31 cellular contexts compared by ENCODE assay signal in the genomic region with DNA sequence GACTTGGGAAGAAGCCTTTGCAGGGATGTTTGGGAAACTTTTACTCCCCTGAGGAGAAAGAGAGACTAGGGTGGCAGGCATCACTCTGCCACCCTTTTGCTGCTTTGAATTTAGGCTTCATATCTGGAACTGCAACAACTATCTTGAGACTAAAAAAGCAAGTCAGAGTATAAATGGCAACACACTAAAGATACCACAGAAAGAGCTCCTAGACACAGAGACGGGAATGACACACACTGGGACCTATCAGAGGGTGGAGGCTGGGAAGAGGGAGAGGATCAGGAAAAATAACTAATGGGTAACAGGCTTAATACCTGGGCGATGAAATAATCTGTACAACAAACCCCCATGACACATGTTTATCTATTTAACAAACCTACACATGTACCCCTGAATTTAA.
"Had no signal": no experiment of that assay in that cellular context is flagged by ENCODE, and none has a peak within 500 bp of the region (broad histone marks: within the 10 kb centered on the region; RNA-seq: fewer than 3 reads in every experiment).

No MANE protein-coding gene starts in this region.

- H3K36me3 Mint-ChIP-seq: activated naive CD4-positive, alpha-beta T cell treated with anti-CD3 and anti-CD28 coated beads, Interleukin-2, amount 50 U/mL, for 72 hours; activated naive CD8-positive, alpha-beta T cell treated with anti-CD3 and anti-CD28 coated beads, Interleukin-2, amount 10 ng/mL, durations not matched to agents 7 days and 5 days; brain had no signal

- H3K27ac Mint-ChIP-seq: activated B cell treated with CpG ODN at 0.5 μM for 24 hours; activated CD8-positive, alpha-beta T cell treated with anti-CD3 and anti-CD28 coated beads for 36 hours; activated naive CD4-positive, alpha-beta T cell treated with anti-CD3 and anti-CD28 coated beads, Interleukin-2, amount 50 U/mL, for 72 hours; activated naive CD8-positive, alpha-beta T cell treated with anti-CD3 and anti-CD28 coated beads, Interleukin-2, amount 10 ng/mL, durations not matched to agents 7 days and 5 days; activated T-helper 17 cell treated with anti-CD3 and anti-CD28 coated beads, Interleukin-2, amount 50 U/mL, for 72 hours; brain; dendritic cell treated with granulocyte-macrophage colony-stimulating factor and Interleukin-4, amounts not matched to agents 40 ng/mL and 50 ng/mL, for 4 days; endodermal cell; T-helper 17 cell; T-helper 2 cell treated with Interferon-gamma antibody and Interleukin-4, amounts not matched to agents 5 μg/mL and 100 μg/mL, for 36 hours had no signal

- H3K27me3 Mint-ChIP-seq: activated naive CD8-positive, alpha-beta T cell treated with anti-CD3 and anti-CD28 coated beads, Interleukin-2, amount 10 ng/mL, durations not matched to agents 7 days and 5 days; central memory CD8-positive, alpha-beta T cell; dendritic cell treated with granulocyte-macrophage colony-stimulating factor and Interleukin-4, amounts not matched to agents 40 ng/mL and 50 ng/mL, for 4 days had no signal

- H3K9me3 Mint-ChIP-seq: activated B cell treated with CpG ODN at 0.5 μM for 24 hours; activated CD8-positive, alpha-beta T cell treated with anti-CD3 and anti-CD28 coated beads for 36 hours; activated naive CD4-positive, alpha-beta T cell treated with anti-CD3 and anti-CD28 coated beads, Interleukin-2, amount 50 U/mL, for 72 hours; activated naive CD8-positive, alpha-beta T cell treated with anti-CD3 and anti-CD28 coated beads, Interleukin-2, amount 10 ng/mL, durations not matched to agents 7 days and 5 days; activated T-cell treated with anti-CD3 and anti-CD28 coated beads, Interleukin-2, amount 50 U/mL, for 4 hours; activated T-helper 17 cell treated with anti-CD3 and anti-CD28 coated beads, Interleukin-2, amount 50 U/mL, for 72 hours; brain; dendritic cell treated with granulocyte-macrophage colony-stimulating factor and Interleukin-4, amounts not matched to agents 40 ng/mL and 50 ng/mL, for 4 days; endodermal cell; T-helper 2 cell treated with Interferon-gamma antibody and Interleukin-4, amounts not matched to agents 5 μg/mL and 100 μg/mL, for 36 hours had no signal

- DNase-seq: activated B cell treated with CpG ODN at 0.5 μM for 24 hours; activated CD4-positive, alpha-beta T cell treated with anti-CD3 and anti-CD28 coated beads for 48 hours; activated CD4-positive, alpha-beta T cell treated with anti-CD3 and anti-CD28 coated beads, Interleukin-2, amount 50 U/mL, for 1 hour; activated CD4-positive, alpha-beta T cell treated with anti-CD3 and anti-CD28 coated beads, Interleukin-2, amount 50 U/mL, for 48 hours; activated CD8-positive, alpha-beta memory T cell treated with anti-CD3 and anti-CD28 coated beads for 24 hours; activated CD8-positive, alpha-beta T cell treated with anti-CD3 and anti-CD28 coated beads for 36 hours; activated effector memory CD4-positive, alpha-beta T cell treated with Interleukin-2 at 50 U/mL for 16 hours; activated gamma-delta T cell treated with Interleukin-2 at 50 U/mL for 16 hours; activated naive CD4-positive, alpha-beta T cell treated with Interleukin-2 at 50 U/mL for 16 hours; activated naive CD8-positive, alpha-beta T cell treated with anti-CD3 and anti-CD28 coated beads, Interleukin-2, amount 10 ng/mL, durations not matched to agents 7 days and 5 days; activated T-cell treated with anti-CD3 and anti-CD28 coated beads, Interleukin-2, amount 50 U/mL, for 4 hours; dorsolateral prefrontal cortex; effector memory CD4-positive, alpha-beta T cell; endodermal cell; foreskin fibroblast; T-helper 1 cell; T-helper 17 cell; T1000; WERI-Rb-1 had no signal

- H3K36me3 ChIP-seq: ascending aorta, breast epithelium, cardiac muscle cell, WERI-Rb-1 had no signal

- H3K9me3 ChIP-seq: ascending aorta, breast epithelium had no signal

- H3K4me1 ChIP-seq: ascending aorta, breast epithelium had no signal

- H3K4me3 ChIP-seq: ascending aorta, breast epithelium, cardiac muscle cell, coronary artery, dorsolateral prefrontal cortex had no signal

- H3K4me1 Mint-ChIP-seq: activated naive CD8-positive, alpha-beta T cell treated with anti-CD3 and anti-CD28 coated beads, Interleukin-2, amount 10 ng/mL, durations not matched to agents 7 days and 5 days; activated T-helper 17 cell treated with anti-CD3 and anti-CD28 coated beads, Interleukin-2, amount 50 U/mL, for 72 hours; brain; central memory CD8-positive, alpha-beta T cell; T-helper 17 cell had no signal

- H3K27ac ChIP-seq: ascending aorta, breast epithelium, cardiac muscle cell, coronary artery, dorsolateral prefrontal cortex, WERI-Rb-1 had no signal

- H3K27me3 ChIP-seq: ascending aorta, breast epithelium, cardiac muscle cell, dorsolateral prefrontal cortex had no signal

- ATAC-seq: activated CD4-positive, CD25-positive, alpha-beta regulatory T cell treated with anti-CD3 and anti-CD28 coated beads, Interleukin-2, amount 50 U/mL, for 24 hours; activated CD8-positive, alpha-beta T cell treated with anti-CD3 and anti-CD28 coated beads for 36 hours; activated naive CD4-positive, alpha-beta T cell treated with anti-CD3 and anti-CD28 coated beads, Interleukin-2, amount 50 U/mL, for 72 hours; activated T-cell treated with anti-CD3 and anti-CD28 coated beads, Interleukin-2, amount 50 U/mL, for 4 hours; activated T-helper 17 cell treated with anti-CD3 and anti-CD28 coated beads, Interleukin-2, amount 50 U/mL, for 72 hours; esophagus mucosa; T-helper 17 cell had no signal

- H3K4me3 Mint-ChIP-seq: activated B cell treated with CpG ODN at 0.5 μM for 24 hours; activated CD8-positive, alpha-beta T cell treated with anti-CD3 and anti-CD28 coated beads for 36 hours; activated naive CD8-positive, alpha-beta T cell treated with anti-CD3 and anti-CD28 coated beads, Interleukin-2, amount 10 ng/mL, durations not matched to agents 7 days and 5 days; activated T-cell treated with anti-CD3 and anti-CD28 coated beads, Interleukin-2, amount 50 U/mL, for 4 hours; activated T-helper 17 cell treated with anti-CD3 and anti-CD28 coated beads, Interleukin-2, amount 50 U/mL, for 72 hours; brain; central memory CD8-positive, alpha-beta T cell; dendritic cell treated with granulocyte-macrophage colony-stimulating factor and Interleukin-4, amounts not matched to agents 40 ng/mL and 50 ng/mL, for 4 days; endodermal cell; T-helper 17 cell; T-helper 2 cell treated with Interferon-gamma antibody and Interleukin-4, amounts not matched to agents 5 μg/mL and 100 μg/mL, for 36 hours had no signal
